ENCODE assay signal across 34 cellular contexts in the genomic region with DNA sequence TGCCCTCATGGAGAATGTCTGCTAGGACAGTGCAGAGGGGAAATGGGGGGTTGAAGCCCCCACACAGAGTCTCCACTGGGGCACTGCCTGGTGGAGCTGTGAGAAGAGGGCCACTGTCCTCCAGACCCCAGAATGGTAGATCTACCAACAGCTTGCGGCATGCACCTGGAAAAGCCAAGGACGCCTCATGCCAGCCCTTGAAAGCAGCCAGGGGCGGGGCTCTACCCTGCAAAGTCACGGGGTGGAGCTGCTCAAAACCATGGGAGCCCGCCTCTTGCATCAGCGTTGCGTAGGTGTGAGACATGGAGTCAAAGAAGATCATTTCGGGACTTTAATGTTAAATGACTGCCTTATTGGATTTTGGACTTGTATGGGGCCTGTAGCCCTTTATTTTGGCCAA.
"Had no signal": no experiment of that assay in that cellular context is flagged by ENCODE, and none has a peak within 500 bp of the region (broad histone marks: within the 10 kb centered on the region; RNA-seq: fewer than 3 reads in every experiment).

No MANE protein-coding gene starts in this region.

- FAIRE-seq: bronchial epithelial cell, endometrium, frontal cortex, TTC549, urothelium cell line had no signal

- DNase-seq: activated CD4-positive, alpha-beta T cell treated with anti-CD3 and anti-CD28 coated beads for 48 hours; activated CD4-positive, alpha-beta T cell treated with anti-CD3 and anti-CD28 coated beads, Interleukin-2, amount 50 U/mL, for 48 hours; activated CD8-positive, alpha-beta memory T cell treated with anti-CD3 and anti-CD28 coated beads, Interleukin-2, amount 50 U/mL, for 4 hours; activated gamma-delta T cell treated with Interleukin-2 at 50 U/mL for 16 hours; activated naive CD4-positive, alpha-beta T cell treated with anti-CD3 and anti-CD28 coated beads, Interleukin-2, amount 50 U/mL, for 16 hours; activated T-cell treated with anti-CD3 and anti-CD28 coated beads, Interleukin-2, amount 50 U/mL, for 1 hour; amygdala; colonic mucosa; effector CD8-positive, alpha-beta T cell; kidney glomerular epithelial cell; lower lobe of right lung; mucosa of descending colon; ovary; right lobe of liver; stimulated activated CD4-positive, alpha-beta T cell treated with anti-CD3 and anti-CD28 coated beads, Interleukin-4, amount 100 ng/mL, for 24 hours; stimulated activated CD8-positive, alpha-beta memory T cell treated with anti-CD3 and anti-CD28 coated beads, Interleukin-4, amount 100 ng/mL, for 48 hours; stimulated activated naive B cell treated with anti-CD40 and anti-IgM and Interleukin-4, amounts not matched to agents 10 μg/mL and 1 μg/mL and 100 μg/mL, for 72 hours; stomach; T-helper 9 cell; transverse colon; WERI-Rb-1 had no signal

- H3K4me1 ChIP-seq: colonic mucosa, lower lobe of right lung, right lobe of liver had no signal

- H3K9me3 Mint-ChIP-seq: activated T-helper 1 cell treated with anti-CD3 and anti-CD28 coated beads, Interleukin-12 subunit alpha, Interleukin-12 subunit beta, Interleukin-2, Interleukin-4 antibody, amounts not matched to agents 30 ng/mL and 10 ng/mL and 1 ng/mL, durations not matched to agents 14 hours and 24 hours and 36 hours; nephron; T-helper 1 cell treated with Interleukin-12 subunit alpha and Interleukin-12 subunit beta and Interleukin-4 antibody, amounts not matched to agents 30 μg/mL and 1 μg/mL, for 36 hours had no signal

- H3K27ac Mint-ChIP-seq: activated T-helper 1 cell treated with anti-CD3 and anti-CD28 coated beads, Interleukin-12 subunit alpha, Interleukin-12 subunit beta, Interleukin-2, Interleukin-4 antibody, amounts not matched to agents 30 ng/mL and 10 ng/mL and 1 ng/mL, durations not matched to agents 14 hours and 24 hours and 36 hours; nephron; stimulated activated naive B cell treated with anti-CD40 and anti-IgM and Interleukin-4, amounts not matched to agents 10 μg/mL and 1 μg/mL and 100 μg/mL, for 72 hours; T-helper 1 cell treated with Interleukin-12 subunit alpha and Interleukin-12 subunit beta and Interleukin-4 antibody, amounts not matched to agents 30 μg/mL and 1 μg/mL, for 36 hours had no signal

- ATAC-seq: activated CD4-positive, CD25-positive, alpha-beta regulatory T cell treated with anti-CD3 and anti-CD28 coated beads, Interleukin-2, amount 50 U/mL, for 24 hours; left lobe of liver; lower lobe of right lung; mucosa of descending colon; right lobe of liver; stimulated activated naive B cell treated with anti-CD40 and anti-IgM and Interleukin-4, amounts not matched to agents 10 μg/mL and 1 μg/mL and 100 μg/mL, for 72 hours had no signal

- H3K9me3 ChIP-seq: colonic mucosa, lower lobe of right lung, mucosa of descending colon, neutrophil, ovary, right lobe of liver, stomach, transverse colon had no signal

- H3K27me3 Mint-ChIP-seq: progenitor cell of endocrine pancreas had no signal

- H3K27ac ChIP-seq: colonic mucosa, lower lobe of right lung, neutrophil, right lobe of liver, WERI-Rb-1 had no signal

- H3K27me3 ChIP-seq: colonic mucosa, neutrophil, ovary, right lobe of liver, stomach, transverse colon had no signal

- H3K36me3 ChIP-seq: colonic mucosa, lower lobe of right lung, neutrophil, ovary, right lobe of liver, stomach, transverse colon, WERI-Rb-1 had no signal

- H3K4me3 Mint-ChIP-seq: activated T-helper 1 cell treated with anti-CD3 and anti-CD28 coated beads, Interleukin-12 subunit alpha, Interleukin-12 subunit beta, Interleukin-2, Interleukin-4 antibody, amounts not matched to agents 30 ng/mL and 10 ng/mL and 1 ng/mL, durations not matched to agents 14 hours and 24 hours and 36 hours; nephron; stimulated activated naive B cell treated with anti-CD40 and anti-IgM and Interleukin-4, amounts not matched to agents 10 μg/mL and 1 μg/mL and 100 μg/mL, for 72 hours; T-helper 1 cell treated with Interleukin-12 subunit alpha and Interleukin-12 subunit beta and Interleukin-4 antibody, amounts not matched to agents 30 μg/mL and 1 μg/mL, for 36 hours had no signal

- H3K4me3 ChIP-seq: colonic mucosa, lower lobe of right lung, mucosa of descending colon, ovary, right lobe of liver, skin epidermis, stomach, transverse colon had no signal
